Comparison of ENCODE assay signal across 5 cellular contexts in the genomic region with DNA sequence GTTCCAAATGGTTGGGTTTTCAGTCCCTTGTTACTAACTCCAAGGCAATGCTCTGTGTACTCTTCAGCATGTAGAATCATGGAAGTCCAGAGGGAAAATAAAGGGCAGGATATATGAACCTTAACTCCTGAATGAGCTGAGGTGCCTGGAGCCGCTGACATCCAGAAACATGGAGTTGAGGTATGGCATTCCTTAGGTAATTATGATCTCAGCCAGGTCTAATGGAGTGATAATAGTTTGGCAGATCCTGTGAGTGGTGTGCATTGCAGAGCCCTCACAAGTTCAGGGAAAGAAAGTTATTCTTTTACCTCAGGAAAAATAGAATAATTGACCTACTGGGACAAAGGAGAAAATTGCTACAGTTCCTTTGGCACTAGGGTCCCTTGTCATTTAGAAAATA.
"Had no signal": no experiment of that assay in that cellular context is flagged by ENCODE, and none has a peak within 500 bp of the region (broad histone marks: within the 10 kb centered on the region; RNA-seq: fewer than 3 reads in every experiment).

No MANE protein-coding gene starts in this region.

- H3K27ac ChIP-seq: GM23248, HL-60 had no signal

- H3K4me3 Mint-ChIP-seq: H9, IgD-negative memory B cell had no signal

- H3K4me3 ChIP-seq: GM23248 had no signal

- H3K27me3 Mint-ChIP-seq: IgD-negative memory B cell had no signal

- DNase-seq: GM23248, H9, HCEC 1CT had no signal

- H3K27ac Mint-ChIP-seq: H9, IgD-negative memory B cell had no signal
